8 cellular contexts compared by ENCODE assay signal in the genomic region with DNA sequence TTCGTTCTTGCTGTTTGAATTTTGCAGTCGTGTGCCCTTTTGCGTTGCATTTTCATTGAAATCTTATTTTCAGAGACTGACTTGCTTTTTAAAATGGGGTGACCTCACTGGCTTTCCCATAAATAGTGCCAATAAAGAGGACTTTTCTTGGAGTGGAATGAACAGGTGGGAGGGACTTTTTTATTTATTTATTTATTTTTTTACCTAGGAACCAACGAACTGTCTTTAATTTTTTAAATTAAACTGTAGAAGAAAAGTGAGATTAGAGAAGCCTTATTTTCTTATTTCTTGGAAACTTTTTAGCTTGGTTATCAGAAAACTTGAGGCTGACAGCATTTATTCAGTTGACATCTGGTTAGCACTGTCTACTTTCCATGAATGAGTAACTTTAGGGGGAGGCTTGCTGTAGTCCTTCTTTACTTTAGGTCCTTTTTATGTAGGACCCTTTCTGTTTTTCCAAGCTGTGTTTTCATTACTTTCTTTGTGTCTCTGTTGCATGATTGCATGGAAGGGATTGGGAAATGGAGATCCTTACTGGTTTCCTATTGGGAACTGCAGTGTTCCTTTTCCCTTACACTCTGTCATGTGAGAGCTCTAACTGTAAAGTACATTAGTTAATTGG. TPM values are rescaled to one million over a fixed set of nuclear protein-coding genes. Genes with fewer than 3 reads are reported as not detected.
A peak's percentile ranks its signal among the peaks of the same experiment; 100 is the strongest.
DNase-seq lines count a peak whose midpoint lies in the region; ATAC-seq and TF ChIP-seq lines count a peak whose summit lies in the region.

No MANE protein-coding gene starts in this region.

- 0 to 6% (median 2%) methylated on average over 4 of the region's 4 CpGs for WGBS in heart left ventricle, 4 donors

- peak overlapping the region; percentile 62 to 96 (median 74) for H3K4me3 ChIP-seq in heart left ventricle
- H3K4me3 ChIP-seq in astrocyte of the spinal cord (ENCODE audit: low read depth, low read length): peak overlapping the region; percentile 49
- peak overlapping the region; percentile 36 to 56 for H3K4me3 ChIP-seq in uterus

- intact Hi-C loops in heart left ventricle (cut with DNase I): loop anchor here in 1 of 10 donors (10.0 kb wide), 1 partner anchor 664 kb away; no protein-coding TSS in a partner anchor
- intact Hi-C loops in Right ventricle myocardium superior (cut with DNase I): no loop called here
- intact Hi-C loops in uterus (cut with DNase I; ENCODE audit: low total_unique reads): no loop called here

- in situ Hi-C loops in astrocyte of the spinal cord (cut with HindIII; ENCODE audit: low sequenced_read_pairs): no loop called here

- no peaks in the 10 kb centered on the region for H3K9me3 ChIP-seq in heart left ventricle
- no peaks in the 10 kb centered on the region for H3K9me3 ChIP-seq in uterus

- H3K4me1 Mint-ChIP-seq in memory B cell: peaks cover 17% of the 10 kb centered on the region

- H3K4me1 ChIP-seq in heart left ventricle: peaks cover 0 to 28% (median 5%) of the 10 kb centered on the region in 12 donors
- no peaks in the 10 kb centered on the region for H3K4me1 ChIP-seq in uterus

- H3K4me3 Mint-ChIP-seq in memory B cell: peak overlapping the region; percentile 100

- no peaks in the 10 kb centered on the region for H3K9me3 Mint-ChIP-seq in memory B cell

- TF ChIP-seq POLR2A in heart left ventricle (IDR thresholded peaks at IDR 0.05) (no peak), uterus (IDR thresholded peaks at IDR 0.05) (no peak)

- H3K27ac Mint-ChIP-seq in memory B cell: peak overlapping the region; percentile 88

- H3K27ac ChIP-seq in heart left ventricle (no peak overlapping the region), uterus (no peak overlapping the region)

- H3K27me3 ChIP-seq in heart left ventricle (peaks cover 0 to 4% (median 0%) of the 10 kb centered on the region in 9 donors), uterus (no peaks in the 10 kb centered on the region)

- no peaks in the 10 kb centered on the region for H3K27me3 Mint-ChIP-seq in memory B cell

- H3K36me3 ChIP-seq in heart left ventricle (no peaks in the 10 kb centered on the region), uterus (no peaks in the 10 kb centered on the region)

- no peaks in the 10 kb centered on the region for H3K36me3 Mint-ChIP-seq in memory B cell

- TF ChIP-seq CTCF in heart left ventricle (IDR thresholded peaks at IDR 0.05) (no peak), astrocyte of the spinal cord (IDR thresholded peaks at IDR 0.05; ENCODE audit: low read depth, low read length) (no peak), uterus (IDR thresholded peaks at IDR 0.05) (no peak)

- ATAC-seq in heart left ventricle (no peak), Right ventricle myocardium superior (ENCODE audit: poor library complexity) (no peak), memory B cell (ENCODE audit: low read depth) (no peak), GM21381 (IDR thresholded peaks at IDR 0.05; ENCODE audit: unreplicated experiment) (no peak)

- DNase-seq in heart left ventricle: no peak
- no peak for DNase-seq in Right ventricle myocardium superior
- no peak for DNase-seq in astrocyte of the spinal cord (ENCODE audit: low read depth, low spot score)
- no peak for DNase-seq in memory B cell (ENCODE audit: low spot score in 2 of 2)
- no peak for DNase-seq in uterus
- no peak for DNase-seq in retina
- DNase-seq in GOT3 (lab: John Stamatoyannopoulos, UW): no peak

RNA-seq across cellular contexts. Expression of a gene that starts 1.7 kb away (rescaled TPM):
- total RNA-seq in heart left ventricle: 10 to 100 TPM in 2 of 9 donors, 1 to 10 TPM in 7; 5.1 to 14.9 (median 7.2) TPM
- polyA plus RNA-seq in heart left ventricle: 1 to 10 TPM; 2.3 to 4.2 TPM
- 6.0 TPM for total RNA-seq in Right ventricle myocardium superior
- total RNA-seq in uterus: 10 to 100 TPM; 10.3 to 20.9 (median 15.4) TPM
